In the genomic region with DNA sequence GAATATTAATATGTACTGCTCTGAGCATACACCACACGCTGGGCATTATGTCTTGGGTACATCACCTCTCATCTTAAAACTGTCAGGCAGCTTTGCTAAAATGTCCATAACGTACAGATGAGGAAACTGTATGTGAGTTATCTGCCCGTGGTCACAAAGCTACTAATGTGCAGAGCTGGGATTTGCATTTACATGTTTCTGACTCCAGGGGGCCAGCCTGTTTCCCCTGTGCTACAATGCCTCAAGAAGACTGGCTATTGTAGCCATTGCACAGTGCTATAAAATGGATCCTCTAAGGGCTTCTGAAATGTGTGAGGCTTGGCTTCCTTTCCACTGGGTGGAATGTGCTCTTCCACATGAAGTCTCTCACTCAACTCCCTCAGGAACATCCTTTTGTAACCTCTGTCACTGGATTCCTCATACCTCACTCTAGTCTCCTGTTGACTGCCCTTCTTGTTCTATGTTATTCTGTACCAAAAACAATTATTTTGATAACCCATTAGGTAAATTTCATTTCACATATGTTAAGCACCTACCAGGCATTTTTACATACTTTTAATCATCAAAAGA, we compare ENCODE assay signal across 9 cellular contexts.
DNase-seq lines count a peak whose midpoint lies in the region; ATAC-seq, FAIRE-seq and TF ChIP-seq lines count a peak whose summit lies in the region.
"Had no signal": no experiment of that assay in that cellular context is flagged by ENCODE, and none has a peak within 500 bp of the region (broad histone marks: within the 10 kb centered on the region; RNA-seq: fewer than 3 reads in every experiment).

No MANE protein-coding gene starts in this region.

- no peak overlapping the region for H3K27ac ChIP-seq in A673 (ENCODE audit: low read depth, low read length, poor library complexity, severe bottlenecking)

- peaks cover 32% of the 10 kb centered on the region for H3K27me3 ChIP-seq in A673 (replicated peaks; ENCODE audit: insufficient read depth, low read depth, low read length, poor library complexity)

- ATAC-seq in activated T-cell treated with anti-CD3 and anti-CD28 coated beads, Interleukin-2, amount 50 U/mL, for 4 hours: no peak
- ATAC-seq: T-cell had no signal

- no peak overlapping the region for H3K4me3 Mint-ChIP-seq in activated T-cell treated with anti-CD3 and anti-CD28 coated beads, Interleukin-2, amount 50 U/mL, for 4 hours
- H3K4me3 Mint-ChIP-seq: T-cell had no signal

- no TSS peak for BruUV-seq in A673 (replicated peaks; lab: Mats Ljungman, UMichigan)

- H3K4me1 Mint-ChIP-seq in activated T-cell treated with anti-CD3 and anti-CD28 coated beads, Interleukin-2, amount 50 U/mL, for 4 hours (ENCODE audit: low read depth): peaks cover 2% of the 10 kb centered on the region

- H3K4me3 ChIP-seq in A673 (ENCODE audit: low read depth, low read length, poor library complexity, severe bottlenecking): no peak overlapping the region
- no peak overlapping the region for H3K4me3 ChIP-seq in choroid plexus epithelial cell (ENCODE audit: low read depth, low read length)

- intact Hi-C loops in A673 (cut with micrococcal nuclease; ENCODE audit: unreplicated experiment): no loop called here

- H3K9me3 ChIP-seq in A673 (ENCODE audit: low read depth, low read length, poor library complexity, severe bottlenecking): no peaks in the 10 kb centered on the region

- peaks cover 2% of the 10 kb centered on the region for H3K27me3 Mint-ChIP-seq in activated T-cell treated with anti-CD3 and anti-CD28 coated beads, Interleukin-2, amount 50 U/mL, for 4 hours (ENCODE audit: low read depth)

- no peaks in the 10 kb centered on the region for H3K36me3 Mint-ChIP-seq in activated T-cell treated with anti-CD3 and anti-CD28 coated beads, Interleukin-2, amount 50 U/mL, for 4 hours (ENCODE audit: insufficient read depth)
- H3K36me3 Mint-ChIP-seq: T-cell had no signal

- no peaks in the 10 kb centered on the region for H3K4me1 ChIP-seq in A673 (ENCODE audit: insufficient read depth, low read length, poor library complexity, severe bottlenecking)

- no peaks in the 10 kb centered on the region for H3K36me3 ChIP-seq in A673 (ENCODE audit: insufficient read depth, low read length, poor library complexity, severe bottlenecking)

- H3K9me3 Mint-ChIP-seq in activated T-cell treated with anti-CD3 and anti-CD28 coated beads, Interleukin-2, amount 50 U/mL, for 4 hours: no peaks in the 10 kb centered on the region
- H3K9me3 Mint-ChIP-seq: T-cell had no signal

- TF ChIP-seq CTCF in A673 (conservative IDR thresholded peaks at IDR 0.05; ENCODE audit: low read depth, low read length) (peak; percentile 52), LNCAP (IDR thresholded peaks at IDR 0.05) (peak; percentile 12; the same call in 1 of the 2 replicates), choroid plexus epithelial cell (conservative IDR thresholded peaks at IDR 0.05; ENCODE audit: low read depth, low read length) (peak; percentile 68)

- CTCF ChIA-PET in A673 (lab: Charles Lee): no interaction called here

- peak; percentile 46 for FAIRE-seq in GM18507 (lab: Jason Lieb, UNC)

- DNase-seq in A673 (ENCODE audit: low spot score) (peak; percentile 45), GM18507 (ENCODE audit: extremely low spot score, insufficient read length, low read depth) (no peak), choroid plexus epithelial cell (ENCODE audit: low read depth) (peak; percentile 52), NCI-H226 (no peak), T-helper 1 cell (no peak), DMS153 (lab: John Stamatoyannopoulos, UW) (no peak)
- DNase-seq in activated T-cell treated with anti-CD3 and anti-CD28 coated beads, Interleukin-2, amount 50 U/mL, for 4 hours: no peak
- DNase-seq: T-cell had no signal

- POLR2A ChIA-PET in A673 (lab: Charles Lee; ENCODE audit: low non-redundant PET): no interaction called here

Comparison
In these comparisons a context has a peak if more than half of its experiments do, and no peak if none do; other contexts are left out.
1. DNase-seq: peak in A673 (single experiment) and choroid plexus epithelial cell (single experiment); none in GM18507 (single experiment), NCI-H226 (single experiment), T-helper 1 cell (0 of 5), activated T-cell treated with anti-CD3 and anti-CD28 coated beads, Interleukin-2, amount 50 U/mL, for 4 hours (single experiment) and DMS153 (single experiment).
2. CTCF ChIP-seq: peak in every context shown above with its lines; median percentile 68 in choroid plexus epithelial cell; 52 in A673; 12 in LNCAP.